ENCODE assay signal across 22 cellular contexts in genomic region chr6:99254616-99255550, GRCh38.
"Had no signal": no experiment of that assay in that cellular context is flagged by ENCODE, and none has a peak within 500 bp of the region (broad histone marks: within the 10 kb centered on the region; RNA-seq: fewer than 3 reads in every experiment).

No MANE protein-coding gene starts in this region.

- H3K27ac ChIP-seq: breast epithelium, SK-N-MC had no signal

- H3K9me3 ChIP-seq: breast epithelium had no signal

- FAIRE-seq: RCC 7860 had no signal

- H3K4me1 ChIP-seq: breast epithelium had no signal

- H3K36me3 ChIP-seq: breast epithelium had no signal

- ATAC-seq: activated CD4-positive, CD25-positive, alpha-beta regulatory T cell treated with anti-CD3 and anti-CD28 coated beads, Interleukin-2, amount 50 U/mL, for 24 hours; activated CD8-positive, alpha-beta T cell treated with anti-CD3 and anti-CD28 coated beads for 36 hours; PC-3 had no signal

- H3K27me3 ChIP-seq: breast epithelium had no signal

- DNase-seq: activated CD4-positive, alpha-beta T cell treated with anti-CD3 and anti-CD28 coated beads for 4 hours; activated CD8-positive, alpha-beta memory T cell treated with anti-CD3 and anti-CD28 coated beads, Interleukin-2, amount 50 U/mL, for 48 hours; activated CD8-positive, alpha-beta T cell treated with anti-CD3 and anti-CD28 coated beads for 36 hours; activated effector memory CD4-positive, alpha-beta T cell treated with Interleukin-2 at 50 U/mL for 16 hours; activated naive CD4-positive, alpha-beta T cell; activated T-cell treated with anti-CD3 and anti-CD28 coated beads, Interleukin-2, amount 50 U/mL, for 24 hours; aorta; Kasumi-1; KBM-7; NCI-H1048; NCI-H146; NCI-H1930; NCI-H2171; NCI-H2227 treated with DMSO at 0.1 percent for 48 hours; NCI-H446 treated with DMSO at 0.1 percent for 48 hours; NCI-H526 treated with DMSO at 0.1 percent for 48 hours; PC-3; SIG-M5 had no signal

- H3K4me3 ChIP-seq: breast epithelium, SK-N-MC had no signal
